1 cellular context compared by ENCODE assay signal in the genomic region with DNA sequence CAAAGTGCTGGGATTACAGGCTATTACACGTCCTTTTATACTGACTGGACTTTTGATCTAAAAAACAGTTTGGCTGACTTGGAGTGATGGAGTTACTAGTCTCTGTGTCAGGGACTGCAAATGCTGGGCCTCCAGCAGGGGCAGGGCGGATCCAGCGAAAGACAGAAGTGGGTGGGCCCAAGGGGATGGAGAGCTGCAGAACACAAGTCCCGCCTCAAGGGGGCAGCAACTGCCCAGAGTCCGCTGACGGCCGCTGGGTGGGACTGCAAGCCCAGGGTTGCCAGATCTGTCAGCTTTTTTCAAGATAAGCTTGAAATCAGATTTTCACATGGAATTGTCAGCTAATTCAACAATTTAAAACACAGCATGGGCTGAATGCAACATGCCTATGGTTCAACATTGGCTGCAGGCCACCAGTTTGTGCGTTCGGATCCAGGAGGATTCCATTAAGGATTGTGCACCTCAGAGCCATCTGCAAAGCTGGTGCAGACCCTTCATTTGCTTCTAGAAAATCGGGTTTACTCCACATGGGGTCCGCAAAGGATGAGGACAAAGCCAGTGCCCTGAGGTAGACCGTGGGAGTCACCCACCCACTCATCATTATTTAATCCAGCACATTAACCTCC.
A peak's percentile ranks its signal among the peaks of the same experiment; 100 is the strongest.
TF ChIP-seq lines count a peak whose summit lies in the region.

No MANE protein-coding gene starts in this region.

TF ChIP-seq in K562, 482 proteins besides CTCF, POLR2A, EP300 and RAD21 (continued from another document and continues in another):
- TF ChIP-seq, protein P1, sequence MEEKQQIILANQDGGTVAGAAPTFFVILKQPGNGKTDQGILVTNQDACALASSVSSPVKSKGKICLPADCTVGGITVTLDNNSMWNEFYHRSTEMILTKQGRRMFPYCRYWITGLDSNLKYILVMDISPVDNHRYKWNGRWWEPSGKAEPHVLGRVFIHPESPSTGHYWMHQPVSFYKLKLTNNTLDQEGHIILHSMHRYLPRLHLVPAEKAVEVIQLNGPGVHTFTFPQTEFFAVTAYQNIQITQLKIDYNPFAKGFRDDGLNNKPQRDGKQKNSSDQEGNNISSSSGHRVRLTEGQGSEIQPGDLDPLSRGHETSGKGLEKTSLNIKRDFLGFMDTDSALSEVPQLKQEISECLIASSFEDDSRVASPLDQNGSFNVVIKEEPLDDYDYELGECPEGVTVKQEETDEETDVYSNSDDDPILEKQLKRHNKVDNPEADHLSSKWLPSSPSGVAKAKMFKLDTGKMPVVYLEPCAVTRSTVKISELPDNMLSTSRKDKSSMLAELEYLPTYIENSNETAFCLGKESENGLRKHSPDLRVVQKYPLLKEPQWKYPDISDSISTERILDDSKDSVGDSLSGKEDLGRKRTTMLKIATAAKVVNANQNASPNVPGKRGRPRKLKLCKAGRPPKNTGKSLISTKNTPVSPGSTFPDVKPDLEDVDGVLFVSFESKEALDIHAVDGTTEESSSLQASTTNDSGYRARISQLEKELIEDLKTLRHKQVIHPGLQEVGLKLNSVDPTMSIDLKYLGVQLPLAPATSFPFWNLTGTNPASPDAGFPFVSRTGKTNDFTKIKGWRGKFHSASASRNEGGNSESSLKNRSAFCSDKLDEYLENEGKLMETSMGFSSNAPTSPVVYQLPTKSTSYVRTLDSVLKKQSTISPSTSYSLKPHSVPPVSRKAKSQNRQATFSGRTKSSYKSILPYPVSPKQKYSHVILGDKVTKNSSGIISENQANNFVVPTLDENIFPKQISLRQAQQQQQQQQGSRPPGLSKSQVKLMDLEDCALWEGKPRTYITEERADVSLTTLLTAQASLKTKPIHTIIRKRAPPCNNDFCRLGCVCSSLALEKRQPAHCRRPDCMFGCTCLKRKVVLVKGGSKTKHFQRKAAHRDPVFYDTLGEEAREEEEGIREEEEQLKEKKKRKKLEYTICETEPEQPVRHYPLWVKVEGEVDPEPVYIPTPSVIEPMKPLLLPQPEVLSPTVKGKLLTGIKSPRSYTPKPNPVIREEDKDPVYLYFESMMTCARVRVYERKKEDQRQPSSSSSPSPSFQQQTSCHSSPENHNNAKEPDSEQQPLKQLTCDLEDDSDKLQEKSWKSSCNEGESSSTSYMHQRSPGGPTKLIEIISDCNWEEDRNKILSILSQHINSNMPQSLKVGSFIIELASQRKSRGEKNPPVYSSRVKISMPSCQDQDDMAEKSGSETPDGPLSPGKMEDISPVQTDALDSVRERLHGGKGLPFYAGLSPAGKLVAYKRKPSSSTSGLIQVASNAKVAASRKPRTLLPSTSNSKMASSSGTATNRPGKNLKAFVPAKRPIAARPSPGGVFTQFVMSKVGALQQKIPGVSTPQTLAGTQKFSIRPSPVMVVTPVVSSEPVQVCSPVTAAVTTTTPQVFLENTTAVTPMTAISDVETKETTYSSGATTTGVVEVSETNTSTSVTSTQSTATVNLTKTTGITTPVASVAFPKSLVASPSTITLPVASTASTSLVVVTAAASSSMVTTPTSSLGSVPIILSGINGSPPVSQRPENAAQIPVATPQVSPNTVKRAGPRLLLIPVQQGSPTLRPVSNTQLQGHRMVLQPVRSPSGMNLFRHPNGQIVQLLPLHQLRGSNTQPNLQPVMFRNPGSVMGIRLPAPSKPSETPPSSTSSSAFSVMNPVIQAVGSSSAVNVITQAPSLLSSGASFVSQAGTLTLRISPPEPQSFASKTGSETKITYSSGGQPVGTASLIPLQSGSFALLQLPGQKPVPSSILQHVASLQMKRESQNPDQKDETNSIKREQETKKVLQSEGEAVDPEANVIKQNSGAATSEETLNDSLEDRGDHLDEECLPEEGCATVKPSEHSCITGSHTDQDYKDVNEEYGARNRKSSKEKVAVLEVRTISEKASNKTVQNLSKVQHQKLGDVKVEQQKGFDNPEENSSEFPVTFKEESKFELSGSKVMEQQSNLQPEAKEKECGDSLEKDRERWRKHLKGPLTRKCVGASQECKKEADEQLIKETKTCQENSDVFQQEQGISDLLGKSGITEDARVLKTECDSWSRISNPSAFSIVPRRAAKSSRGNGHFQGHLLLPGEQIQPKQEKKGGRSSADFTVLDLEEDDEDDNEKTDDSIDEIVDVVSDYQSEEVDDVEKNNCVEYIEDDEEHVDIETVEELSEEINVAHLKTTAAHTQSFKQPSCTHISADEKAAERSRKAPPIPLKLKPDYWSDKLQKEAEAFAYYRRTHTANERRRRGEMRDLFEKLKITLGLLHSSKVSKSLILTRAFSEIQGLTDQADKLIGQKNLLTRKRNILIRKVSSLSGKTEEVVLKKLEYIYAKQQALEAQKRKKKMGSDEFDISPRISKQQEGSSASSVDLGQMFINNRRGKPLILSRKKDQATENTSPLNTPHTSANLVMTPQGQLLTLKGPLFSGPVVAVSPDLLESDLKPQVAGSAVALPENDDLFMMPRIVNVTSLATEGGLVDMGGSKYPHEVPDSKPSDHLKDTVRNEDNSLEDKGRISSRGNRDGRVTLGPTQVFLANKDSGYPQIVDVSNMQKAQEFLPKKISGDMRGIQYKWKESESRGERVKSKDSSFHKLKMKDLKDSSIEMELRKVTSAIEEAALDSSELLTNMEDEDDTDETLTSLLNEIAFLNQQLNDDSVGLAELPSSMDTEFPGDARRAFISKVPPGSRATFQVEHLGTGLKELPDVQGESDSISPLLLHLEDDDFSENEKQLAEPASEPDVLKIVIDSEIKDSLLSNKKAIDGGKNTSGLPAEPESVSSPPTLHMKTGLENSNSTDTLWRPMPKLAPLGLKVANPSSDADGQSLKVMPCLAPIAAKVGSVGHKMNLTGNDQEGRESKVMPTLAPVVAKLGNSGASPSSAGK (IDR thresholded peaks at IDR 0.05) = no peak
- no peak for TF ChIP-seq ZNF699 (CRISPR knock-in tag; IDR thresholded peaks at IDR 0.05; ENCODE audit: insufficient replicate concordance)
- no peak for TF ChIP-seq DMBX1 (CRISPR knock-in tag; IDR thresholded peaks at IDR 0.05; ENCODE audit: borderline replicate concordance)
- TF ChIP-seq ZNF551 (CRISPR knock-in tag; IDR thresholded peaks at IDR 0.05) = no peak
- TF ChIP-seq FOXP1 (CRISPR knock-in tag; IDR thresholded peaks at IDR 0.05) = peak; percentile 51; the same call in 1 of the 2 replicates
- TF ChIP-seq ZNF780A (CRISPR knock-in tag; IDR thresholded peaks at IDR 0.05) = no peak
- TF ChIP-seq PTBP1 (IDR thresholded peaks at IDR 0.05; ENCODE audit: low read depth, low read length) = no peak
- no peak for TF ChIP-seq BRD9 (IDR thresholded peaks at IDR 0.05; ENCODE audit: low read depth, partially characterized antibody)
- no peak for TF ChIP-seq XRCC3 (IDR thresholded peaks at IDR 0.05)
- TF ChIP-seq ARHGAP35 (IDR thresholded peaks at IDR 0.05; ENCODE audit: partially characterized antibody) = no peak
- TF ChIP-seq, protein P2, sequence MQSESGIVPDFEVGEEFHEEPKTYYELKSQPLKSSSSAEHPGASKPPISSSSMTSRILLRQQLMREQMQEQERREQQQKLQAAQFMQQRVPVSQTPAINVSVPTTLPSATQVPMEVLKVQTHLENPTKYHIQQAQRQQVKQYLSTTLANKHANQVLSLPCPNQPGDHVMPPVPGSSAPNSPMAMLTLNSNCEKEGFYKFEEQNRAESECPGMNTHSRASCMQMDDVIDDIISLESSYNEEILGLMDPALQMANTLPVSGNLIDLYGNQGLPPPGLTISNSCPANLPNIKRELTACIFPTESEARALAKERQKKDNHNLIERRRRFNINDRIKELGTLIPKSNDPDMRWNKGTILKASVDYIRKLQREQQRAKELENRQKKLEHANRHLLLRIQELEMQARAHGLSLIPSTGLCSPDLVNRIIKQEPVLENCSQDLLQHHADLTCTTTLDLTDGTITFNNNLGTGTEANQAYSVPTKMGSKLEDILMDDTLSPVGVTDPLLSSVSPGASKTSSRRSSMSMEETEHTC (IDR thresholded peaks at IDR 0.05) = no peak
- no peak for TF ChIP-seq STAT5B (CRISPR knock-in tag; IDR thresholded peaks at IDR 0.05)
- TF ChIP-seq, protein P3, sequence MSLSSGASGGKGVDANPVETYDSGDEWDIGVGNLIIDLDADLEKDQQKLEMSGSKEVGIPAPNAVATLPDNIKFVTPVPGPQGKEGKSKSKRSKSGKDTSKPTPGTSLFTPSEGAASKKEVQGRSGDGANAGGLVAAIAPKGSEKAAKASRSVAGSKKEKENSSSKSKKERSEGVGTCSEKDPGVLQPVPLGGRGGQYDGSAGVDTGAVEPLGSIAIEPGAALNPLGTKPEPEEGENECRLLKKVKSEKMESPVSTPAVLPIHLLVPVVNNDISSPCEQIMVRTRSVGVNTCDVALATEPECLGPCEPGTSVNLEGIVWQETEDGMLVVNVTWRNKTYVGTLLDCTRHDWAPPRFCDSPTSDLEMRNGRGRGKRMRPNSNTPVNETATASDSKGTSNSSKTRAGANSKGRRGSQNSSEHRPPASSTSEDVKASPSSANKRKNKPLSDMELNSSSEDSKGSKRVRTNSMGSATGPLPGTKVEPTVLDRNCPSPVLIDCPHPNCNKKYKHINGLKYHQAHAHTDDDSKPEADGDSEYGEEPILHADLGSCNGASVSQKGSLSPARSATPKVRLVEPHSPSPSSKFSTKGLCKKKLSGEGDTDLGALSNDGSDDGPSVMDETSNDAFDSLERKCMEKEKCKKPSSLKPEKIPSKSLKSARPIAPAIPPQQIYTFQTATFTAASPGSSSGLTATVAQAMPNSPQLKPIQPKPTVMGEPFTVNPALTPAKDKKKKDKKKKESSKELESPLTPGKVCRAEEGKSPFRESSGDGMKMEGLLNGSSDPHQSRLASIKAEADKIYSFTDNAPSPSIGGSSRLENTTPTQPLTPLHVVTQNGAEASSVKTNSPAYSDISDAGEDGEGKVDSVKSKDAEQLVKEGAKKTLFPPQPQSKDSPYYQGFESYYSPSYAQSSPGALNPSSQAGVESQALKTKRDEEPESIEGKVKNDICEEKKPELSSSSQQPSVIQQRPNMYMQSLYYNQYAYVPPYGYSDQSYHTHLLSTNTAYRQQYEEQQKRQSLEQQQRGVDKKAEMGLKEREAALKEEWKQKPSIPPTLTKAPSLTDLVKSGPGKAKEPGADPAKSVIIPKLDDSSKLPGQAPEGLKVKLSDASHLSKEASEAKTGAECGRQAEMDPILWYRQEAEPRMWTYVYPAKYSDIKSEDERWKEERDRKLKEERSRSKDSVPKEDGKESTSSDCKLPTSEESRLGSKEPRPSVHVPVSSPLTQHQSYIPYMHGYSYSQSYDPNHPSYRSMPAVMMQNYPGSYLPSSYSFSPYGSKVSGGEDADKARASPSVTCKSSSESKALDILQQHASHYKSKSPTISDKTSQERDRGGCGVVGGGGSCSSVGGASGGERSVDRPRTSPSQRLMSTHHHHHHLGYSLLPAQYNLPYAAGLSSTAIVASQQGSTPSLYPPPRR (CRISPR knock-in tag; IDR thresholded peaks at IDR 0.05; ENCODE audit: borderline replicate concordance) = no peak
- no peak for TF ChIP-seq NFRKB (IDR thresholded peaks at IDR 0.05; ENCODE audit: low read depth)
- peak; percentile 82; the same call in 1 of the 2 replicates for TF ChIP-seq NBN (IDR thresholded peaks at IDR 0.05; ENCODE audit: low read depth)
- TF ChIP-seq ZNF639 (CRISPR knock-in tag; conservative IDR thresholded peaks at IDR 0.05 in 1 of 2, IDR thresholded peaks at IDR 0.05 in 1 of 2) = no peak
- no peak; a peak in 1 of 3 replicates for TF ChIP-seq CBX3 (IDR thresholded peaks at IDR 0.05; ENCODE audit: borderline replicate concordance in 1 of 2, low read length in 2 of 2)
- no peak for TF ChIP-seq CBX1 (IDR thresholded peaks at IDR 0.05; ENCODE audit: low read depth)
- no peak for TF ChIP-seq ZNF668 (CRISPR knock-in tag; IDR thresholded peaks at IDR 0.05)
- TF ChIP-seq TBL1XR1 (IDR thresholded peaks at IDR 0.05; ENCODE audit: low read length in 2 of 2) = peak in 1 of 2 experiments; percentile 50; a peak in 3 of 4 replicates
- no peak for TF ChIP-seq ZNF586 (CRISPR knock-in tag; conservative IDR thresholded peaks at IDR 0.05)
- TF ChIP-seq CHD2 (IDR thresholded peaks at IDR 0.05; ENCODE audit: low read depth, low read length) = no peak
- no peak for TF ChIP-seq CCNT2 (IDR thresholded peaks at IDR 0.05; ENCODE audit: borderline replicate concordance, extremely low read depth, insufficient read length, low read depth, low read length)
- TF ChIP-seq ZNF384 (IDR thresholded peaks at IDR 0.05; ENCODE audit: low read depth, low read length) = peak; percentile 57; the same call in 1 of the 2 replicates
- TF ChIP-seq POLR2H (tag; IDR thresholded peaks at IDR 0.05; ENCODE audit: low read depth) = no peak; the same call in 1 of the 2 replicates
- no peak for TF ChIP-seq SRSF7 (optimal IDR thresholded peaks at IDR 0.05; ENCODE audit: low read depth, low read length)
- 0 out of 2 replicates have a peak, but pooled peaks have one; percentile 40 for TF ChIP-seq HNRNPUL1 (IDR thresholded peaks at IDR 0.05; ENCODE audit: low read length)
- no peak for TF ChIP-seq SMARCA4 (IDR thresholded peaks at IDR 0.05)
- TF ChIP-seq GABPA (tag; conservative IDR thresholded peaks at IDR 0.05; ENCODE audit: low read depth) = no peak
- TF ChIP-seq CBX5 (IDR thresholded peaks at IDR 0.05; ENCODE audit: borderline replicate concordance, low read depth) = peak; percentile 59; the same call in 1 of the 2 replicates
- TF ChIP-seq TARDBP (IDR thresholded peaks at IDR 0.05) = no peak
- peak; percentile 35; the same call in 1 of the 2 replicates for TF ChIP-seq TCF3 (CRISPR knock-in tag; IDR thresholded peaks at IDR 0.05)
- no peak for TF ChIP-seq NR4A1 (CRISPR knock-in tag; IDR thresholded peaks at IDR 0.05)
- no peak for TF ChIP-seq NR4A1 (tag; IDR thresholded peaks at IDR 0.05)
- TF ChIP-seq THRAP3 (IDR thresholded peaks at IDR 0.05; ENCODE audit: borderline replicate concordance) = no peak; the same call in 1 of the 2 replicates
- TF ChIP-seq ZNF324 (CRISPR knock-in tag; IDR thresholded peaks at IDR 0.05) = no peak
- TF ChIP-seq OTX1 (CRISPR knock-in tag; IDR thresholded peaks at IDR 0.05) = peak; percentile 73; the same call in 1 of the 2 replicates
- TF ChIP-seq ARNT (IDR thresholded peaks at IDR 0.05) = peak in 1 of 2 experiments; percentile 85; a peak in 1 of 4 replicates
- TF ChIP-seq ZNF395 (CRISPR knock-in tag; IDR thresholded peaks at IDR 0.05) = no peak
- no peak for TF ChIP-seq HNRNPK (IDR thresholded peaks at IDR 0.05; ENCODE audit: low read depth, low read length, poor library complexity, severe bottlenecking)
- TF ChIP-seq MTF1 (CRISPR knock-in tag; IDR thresholded peaks at IDR 0.05; ENCODE audit: borderline replicate concordance) = no peak
- no peak for TF ChIP-seq ELF2 (CRISPR knock-in tag; IDR thresholded peaks at IDR 0.05)
- TF ChIP-seq KLF1 (tag; IDR thresholded peaks at IDR 0.05) = peak; percentile 45; the same call in 1 of the 2 replicates
